28 cellular contexts compared by ENCODE assay signal in genomic region chr10:132477398-132478340, GRCh38. TPM values are rescaled to one million over a fixed set of nuclear protein-coding genes. Genes with fewer than 3 reads are reported as not detected.
A peak's percentile ranks its signal among the peaks of the same experiment; 100 is the strongest.
DNase-seq lines count a peak whose midpoint lies in the region; ATAC-seq lines count a peak whose summit lies in the region.
"Had no signal": no experiment of that assay in that cellular context is flagged by ENCODE, and none has a peak within 500 bp of the region (broad histone marks: within the 10 kb centered on the region; RNA-seq: fewer than 3 reads in every experiment).

No MANE protein-coding gene starts in this region.

- H2AFZ ChIP-seq in Karpas-422 (ENCODE audit: low read length), result no peak overlapping the region

- H4K20me1 ChIP-seq in BLaER1 treated with 17β-estradiol and CSF1 and Interleukin-3, amounts not matched to agents 10 nM and 100 nM, result peaks cover 0 to 29% (median 7%) of the 10 kb centered on the region in 11 experiments; a peak in 6 of 22 replicates
- H4K20me1 ChIP-seq in Karpas-422 (ENCODE audit: insufficient read depth, low read depth, low read length), result no peaks in the 10 kb centered on the region

- peaks cover 0 to under 1% (median 0%) of the 10 kb centered on the region in 11 experiments; a peak in 1 of 22 replicates for H3K9me3 ChIP-seq in BLaER1 treated with 17β-estradiol and CSF1 and Interleukin-3, amounts not matched to agents 10 nM and 100 nM (replicated peaks in 1 of 11)
- no peaks in the 10 kb centered on the region for H3K9me3 ChIP-seq in Karpas-422 (ENCODE audit: low read length)
- H3K9me3 ChIP-seq: thyroid gland had no signal

- peaks cover 13 to 49% (median 42%) of the 10 kb centered on the region in 10 experiments; a peak in 18 of 20 replicates for H3K4me1 ChIP-seq in BLaER1 treated with 17β-estradiol and CSF1 and Interleukin-3, amounts not matched to agents 10 nM and 100 nM
- peaks cover 58% of the 10 kb centered on the region for H3K4me1 ChIP-seq in Karpas-422 (ENCODE audit: low read length)

- no peaks in the 10 kb centered on the region for H3K36me3 ChIP-seq in BLaER1 treated with 17β-estradiol and CSF1 and Interleukin-3, amounts not matched to agents 10 nM and 100 nM
- H3K36me3 ChIP-seq in Karpas-422 (ENCODE audit: insufficient read depth, low read length), result no peaks in the 10 kb centered on the region
- H3K36me3 ChIP-seq: thyroid gland, WERI-Rb-1 had no signal

- peaks cover 0 to 22% (median 0%) of the 10 kb centered on the region in 11 experiments; a peak in 3 of 22 replicates for H3K27me3 ChIP-seq in BLaER1 treated with 17β-estradiol and CSF1 and Interleukin-3, amounts not matched to agents 10 nM and 100 nM
- H3K27me3 ChIP-seq in Karpas-422 (ENCODE audit: low read length), result no peaks in the 10 kb centered on the region; the same call in 1 of the 2 replicates
- H3K27me3 ChIP-seq: thyroid gland had no signal

- H3K27ac ChIP-seq in BLaER1 treated with 17β-estradiol and CSF1 and Interleukin-3, amounts not matched to agents 10 nM and 100 nM, result no peak overlapping the region
- H3K27ac ChIP-seq in Karpas-422 (ENCODE audit: low read length), result peak overlapping the region; percentile 65
- H3K27ac ChIP-seq: C4-2B, skin epidermis, thyroid gland, WERI-Rb-1 had no signal

- peak overlapping the region in 4 of 11 experiments; percentile 27 to 43 (median 36); a peak in 3 of 22 replicates for H3K9ac ChIP-seq in BLaER1 treated with 17β-estradiol and CSF1 and Interleukin-3, amounts not matched to agents 10 nM and 100 nM
- H3K9ac ChIP-seq in Karpas-422 (ENCODE audit: low read length), result peak overlapping the region; percentile 70

- H3K36me3 Mint-ChIP-seq in effector memory CD8-positive, alpha-beta T cell (ENCODE audit: insufficient read depth), result no peaks in the 10 kb centered on the region
- H3K36me3 Mint-ChIP-seq: immature natural killer cell; stimulated activated naive B cell treated with anti-CD40 and anti-IgM and Interleukin-4, amounts not matched to agents 10 μg/mL and 1 μg/mL and 100 μg/mL, for 72 hours had no signal

- peaks cover 39 to 68% of the 10 kb centered on the region in 2 donors for H3K27me3 Mint-ChIP-seq in effector memory CD8-positive, alpha-beta T cell

- no peaks in the 10 kb centered on the region for H3K9me2 ChIP-seq in Karpas-422 (replicated peaks; ENCODE audit: insufficient read depth, low read length)

- DNase-seq in Karpas-422 (peak; percentile 62), iPS-NIHi11 (ENCODE audit: low spot score) (peak; percentile 75), sciatic nerve (ENCODE audit: low spot score) (peak; percentile 61)
- DNase-seq in stimulated activated CD4-positive, alpha-beta T cell treated with anti-CD3 and anti-CD28 coated beads, Interleukin-12 subunit alpha, Interleukin-12 subunit beta, amount 100 ng/mL, for 4 hours, result no peak
- no peak for DNase-seq in effector memory CD8-positive, alpha-beta T cell
- DNase-seq: activated CD4-positive, alpha-beta T cell treated with anti-CD3 and anti-CD28 coated beads, Interleukin-2, amount 50 U/mL, for 48 hours; cerebellar nuclear complex; DMS79 treated with DMSO at 0.1 percent for 48 hours; foreskin fibroblast; HCEC 1CT; immature natural killer cell; Kasumi-1; NCI-H187; NCI-H2227 treated with DMSO at 0.1 percent for 48 hours; NCI-H748 treated with DMSO at 0.1 percent for 48 hours; stimulated activated CD4-positive, alpha-beta T cell treated with anti-CD3 and anti-CD28 coated beads, Interleukin-2, amount 100 ng/mL, for 24 hours; stimulated activated naive B cell treated with anti-CD40 and anti-IgM and Interleukin-4, amounts not matched to agents 10 μg/mL and 1 μg/mL and 100 μg/mL, for 72 hours; T-helper 9 cell; thyroid gland had no signal

- ATAC-seq in sciatic nerve, result peak; percentile 56
- no peak for ATAC-seq in effector memory CD8-positive, alpha-beta T cell (replicated peaks)
- no peak for ATAC-seq in HG03025 (IDR thresholded peaks at IDR 0.05; ENCODE audit: low FRiP score, unreplicated experiment)
- no peak for ATAC-seq in HG02840 (IDR thresholded peaks at IDR 0.05; ENCODE audit: low FRiP score, unreplicated experiment)
- ATAC-seq: stimulated activated naive B cell treated with anti-CD40 and anti-IgM and Interleukin-4, amounts not matched to agents 10 μg/mL and 1 μg/mL and 100 μg/mL, for 72 hours had no signal

- no peaks in the 10 kb centered on the region for H3K4me1 Mint-ChIP-seq in effector memory CD8-positive, alpha-beta T cell (ENCODE audit: low read depth in 2 of 2)
- H3K4me1 Mint-ChIP-seq: immature natural killer cell; stimulated activated naive B cell treated with anti-CD40 and anti-IgM and Interleukin-4, amounts not matched to agents 10 μg/mL and 1 μg/mL and 100 μg/mL, for 72 hours had no signal

- intact Hi-C loops in sciatic nerve (cut with DNase I), result no loop called here

- no peaks in the 10 kb centered on the region for H3K79me2 ChIP-seq in Karpas-422 (ENCODE audit: low read length)

- no peaks in the 10 kb centered on the region for H3K9me3 Mint-ChIP-seq in effector memory CD8-positive, alpha-beta T cell
- H3K9me3 Mint-ChIP-seq: immature natural killer cell; neural crest cell; stimulated activated naive B cell treated with anti-CD40 and anti-IgM and Interleukin-4, amounts not matched to agents 10 μg/mL and 1 μg/mL and 100 μg/mL, for 72 hours had no signal

- H3K27ac Mint-ChIP-seq in effector memory CD8-positive, alpha-beta T cell, result no peak overlapping the region
- H3K27ac Mint-ChIP-seq: immature natural killer cell; progenitor cell of endocrine pancreas; stimulated activated naive B cell treated with anti-CD40 and anti-IgM and Interleukin-4, amounts not matched to agents 10 μg/mL and 1 μg/mL and 100 μg/mL, for 72 hours had no signal

- H3K4me3 ChIP-seq in BLaER1 treated with 17β-estradiol and CSF1 and Interleukin-3, amounts not matched to agents 10 nM and 100 nM, result no peak overlapping the region
- H3K4me3 ChIP-seq in Karpas-422 (ENCODE audit: low read length), result peak overlapping the region; percentile 49
- H3K4me3 ChIP-seq: lung, skin epidermis, thyroid gland had no signal

- H3K4me2 ChIP-seq in BLaER1 treated with 17β-estradiol and CSF1 and Interleukin-3, amounts not matched to agents 10 nM and 100 nM, result peak overlapping the region in 10 of 11 experiments; percentile 6 to 95 (median 77); a peak in 20 of 22 replicates
- peak overlapping the region; percentile 64 for H3K4me2 ChIP-seq in Karpas-422 (ENCODE audit: low read depth, low read length, poor library complexity, severe bottlenecking)

- no peak overlapping the region for H3K4me3 Mint-ChIP-seq in effector memory CD8-positive, alpha-beta T cell
- H3K4me3 Mint-ChIP-seq: immature natural killer cell; neural crest cell; stimulated activated naive B cell treated with anti-CD40 and anti-IgM and Interleukin-4, amounts not matched to agents 10 μg/mL and 1 μg/mL and 100 μg/mL, for 72 hours had no signal

RNA-seq across cellular contexts. Expression of gene INPP5A, which starts 59.9 kb away (rescaled TPM):
- 9.1 and 11.8 TPM in 2 replicates for total RNA-seq in Karpas-422 (2014; rRNA removed; shearing (Covaris generic); ENCODE audit: low replicate concordance)
- 54.3 TPM for total RNA-seq in sciatic nerve

Comparison
In these comparisons a context has a peak if more than half of its experiments do, and no peak if none do; other contexts are left out.
1. DNase-seq: peak in Karpas-422 (single experiment), iPS-NIHi11 (single experiment) and sciatic nerve (single experiment); none in stimulated activated CD4-positive, alpha-beta T cell treated with anti-CD3 and anti-CD28 coated beads, Interleukin-12 subunit alpha, Interleukin-12 subunit beta, amount 100 ng/mL, for 4 hours (single experiment) and effector memory CD8-positive, alpha-beta T cell (0 of 3).